Comparison of ENCODE assay signal across 14 cellular contexts in the genomic region with DNA sequence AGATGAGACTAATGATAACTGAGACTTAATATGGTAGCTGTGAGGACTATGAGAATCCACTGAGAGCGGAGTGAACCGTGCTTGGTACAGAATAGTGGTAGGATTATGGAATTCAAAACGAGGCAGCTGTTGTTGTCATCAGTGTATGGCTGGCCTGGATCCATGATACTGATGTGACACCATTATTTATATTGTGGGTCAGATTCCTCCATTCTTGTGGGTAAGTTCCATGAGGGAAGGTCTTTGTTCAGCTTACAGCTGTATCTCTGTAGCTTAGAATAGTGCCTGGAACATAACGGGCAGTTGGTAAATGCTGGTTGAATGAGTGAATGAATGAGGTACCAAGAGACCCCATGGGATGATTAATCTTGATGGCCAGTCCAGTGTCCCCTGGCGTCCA.
"Had no signal": no experiment of that assay in that cellular context is flagged by ENCODE, and none has a peak within 500 bp of the region (broad histone marks: within the 10 kb centered on the region; RNA-seq: fewer than 3 reads in every experiment).

No MANE protein-coding gene starts in this region.

- H3K9me3 Mint-ChIP-seq: activated naive CD8-positive, alpha-beta T cell treated with anti-CD3 and anti-CD28 coated beads, Interleukin-2, amount 10 ng/mL, durations not matched to agents 7 days and 5 days; memory B cell; nephron; stimulated activated naive CD8-positive, alpha-beta T cell treated with anti-CD3 and anti-CD28 coated beads, Interleukin-15, Interleukin-2, amounts not matched to agents 100 ng/mL and 50 ng/mL, for 24 hours had no signal

- ATAC-seq: activated CD4-positive, CD25-positive, alpha-beta regulatory T cell treated with anti-CD3 and anti-CD28 coated beads, Interleukin-2, amount 50 U/mL, for 24 hours had no signal

- H3K27me3 Mint-ChIP-seq: memory B cell; stimulated activated naive CD8-positive, alpha-beta T cell treated with anti-CD3 and anti-CD28 coated beads, Interleukin-15, Interleukin-2, amounts not matched to agents 100 ng/mL and 50 ng/mL, for 24 hours had no signal

- H3K27me3 ChIP-seq: ascending aorta, hepatocyte had no signal

- DNase-seq: activated CD4-positive, alpha-beta T cell treated with anti-CD3 and anti-CD28 coated beads, Interleukin-2, amount 50 U/mL, for 1 hour; activated naive CD4-positive, alpha-beta T cell; activated naive CD8-positive, alpha-beta T cell treated with anti-CD3 and anti-CD28 coated beads, Interleukin-2, amount 10 ng/mL, durations not matched to agents 7 days and 5 days; activated T-cell treated with anti-CD3 and anti-CD28 coated beads for 4 hours; kidney; left ventricle myocardium superior; right cardiac atrium had no signal

- H3K27ac ChIP-seq: ascending aorta, hepatocyte had no signal

- H3K4me3 Mint-ChIP-seq: activated naive CD8-positive, alpha-beta T cell treated with anti-CD3 and anti-CD28 coated beads, Interleukin-2, amount 10 ng/mL, durations not matched to agents 7 days and 5 days; memory B cell; nephron; stimulated activated naive CD8-positive, alpha-beta T cell treated with anti-CD3 and anti-CD28 coated beads, Interleukin-15, Interleukin-2, amounts not matched to agents 100 ng/mL and 50 ng/mL, for 24 hours had no signal

- H3K27ac Mint-ChIP-seq: activated naive CD8-positive, alpha-beta T cell treated with anti-CD3 and anti-CD28 coated beads, Interleukin-2, amount 10 ng/mL, durations not matched to agents 7 days and 5 days; memory B cell; progenitor cell of endocrine pancreas; stimulated activated naive CD8-positive, alpha-beta T cell treated with anti-CD3 and anti-CD28 coated beads, Interleukin-15, Interleukin-2, amounts not matched to agents 100 ng/mL and 50 ng/mL, for 24 hours had no signal

- H3K36me3 Mint-ChIP-seq: activated naive CD8-positive, alpha-beta T cell treated with anti-CD3 and anti-CD28 coated beads, Interleukin-2, amount 10 ng/mL, durations not matched to agents 7 days and 5 days; memory B cell had no signal
